10 cellular contexts compared by ENCODE assay signal in the genomic region with DNA sequence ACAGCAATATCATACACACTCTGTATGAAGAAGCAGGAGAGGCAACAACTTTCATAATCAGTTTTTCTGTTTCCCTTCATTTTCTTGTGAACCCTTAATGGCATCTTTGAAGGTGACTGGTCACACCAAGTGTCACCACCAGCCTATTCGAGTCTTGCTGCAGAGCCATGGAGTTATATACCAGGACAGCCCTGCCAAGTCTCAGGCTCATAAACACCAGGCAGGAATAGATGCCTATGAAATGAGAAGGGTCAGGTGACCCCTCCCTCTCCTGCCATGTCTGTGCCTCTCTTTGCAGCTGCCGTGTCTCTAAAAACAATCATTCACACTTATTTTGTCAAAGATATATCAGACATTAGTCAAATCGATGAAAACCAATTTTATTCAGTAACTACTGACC. TPM values are rescaled to one million over a fixed set of nuclear protein-coding genes. Genes with fewer than 3 reads are reported as not detected.
"Had no signal": no experiment of that assay in that cellular context is flagged by ENCODE, and none has a peak within 500 bp of the region (broad histone marks: within the 10 kb centered on the region; RNA-seq: fewer than 3 reads in every experiment).

No MANE protein-coding gene starts in this region.

- H3K9ac ChIP-seq: GM23248 had no signal

- H3K4me3 ChIP-seq: GM23248, HAP-1, K562 had no signal

- H3K27ac ChIP-seq: GM23248 had no signal

- ATAC-seq: HCT116, K562 had no signal

- DNase-seq: GM23248, GOT3, H7, HFFc6, IMR-90 had no signal

- H3K9me3 Mint-ChIP-seq: HFFc6 had no signal

- H3K4me1 ChIP-seq: HAP-1 had no signal

- H3K9me3 ChIP-seq: HAP-1 had no signal

- H2AFZ ChIP-seq: GM23248 had no signal

- H3K27ac Mint-ChIP-seq: HFFc6 had no signal

- H3K4me3 Mint-ChIP-seq: HFFc6 had no signal

RNA-seq across cellular contexts. Expression of a gene that starts 31.3 kb away (rescaled TPM):
- total RNA-seq: GM23248, H4, H7, HT-29, IMR-90 had no signal
- polyA plus RNA-seq: GM23248, IMR-90 had no signal

RNA-seq across cellular contexts. Expression of a gene that starts 45.5 kb away (rescaled TPM):
- total RNA-seq: GM23248, H4 had no signal
- polyA plus RNA-seq: GM23248, IMR-90 had no signal
